ENCODE assay signal across 11 cellular contexts in the genomic region with DNA sequence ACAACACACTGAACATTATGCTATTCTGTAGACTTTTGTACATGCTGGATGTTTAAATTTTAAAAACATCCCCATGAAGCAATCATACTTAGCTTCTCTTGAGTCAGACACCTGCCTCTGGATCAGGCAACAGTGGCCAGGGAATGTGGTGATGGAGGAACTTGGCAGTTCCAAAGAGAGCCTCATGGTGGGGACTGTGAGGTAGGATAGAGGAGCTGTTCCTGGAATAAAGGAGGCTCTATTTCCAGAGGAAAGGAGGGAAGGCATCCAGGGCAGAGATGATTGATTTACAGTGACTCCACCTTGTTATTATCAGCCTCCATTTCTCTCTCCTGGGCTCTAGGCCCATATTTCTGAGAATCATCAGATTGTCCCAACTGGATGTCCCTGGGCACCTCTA. TPM values are rescaled to one million over a fixed set of nuclear protein-coding genes. Genes with fewer than 3 reads are reported as not detected.
DNase-seq lines count a peak whose midpoint lies in the region; ATAC-seq, FAIRE-seq and TF ChIP-seq lines count a peak whose summit lies in the region.
"Had no signal": no experiment of that assay in that cellular context is flagged by ENCODE, and none has a peak within 500 bp of the region (broad histone marks: within the 10 kb centered on the region; RNA-seq: fewer than 3 reads in every experiment).

No MANE protein-coding gene starts in this region.

- H3K4me3 ChIP-seq in AG04449 (ENCODE audit: low read depth, low read length) (no peak overlapping the region), liver (ENCODE audit: low read depth in 1 of 3, low read length in 3 of 3) (no peak overlapping the region)

- TF ChIP-seq CTCF in AG04449 (IDR thresholded peaks at IDR 0.05; ENCODE audit: insufficient read depth, low read length, missing control alignments) (peak; percentile 65), MCF 10A (IDR thresholded peaks at IDR 0.05; ENCODE audit: unreplicated experiment) (peak; percentile 48), liver (IDR thresholded peaks at IDR 0.05; ENCODE audit: low read depth, low read length, missing input control) (peak; percentile 64), GM13976 (IDR thresholded peaks at IDR 0.05; ENCODE audit: borderline replicate concordance, control extremely low read depth, extremely low read depth, insufficient read depth, missing control alignments) (no peak)

- TF ChIP-seq RAD21 in liver (IDR thresholded peaks at IDR 0.05) = peak; percentile 81 to 83

- in situ Hi-C loops in GM13976 (cut with MboI; ENCODE audit: low sequenced_read_pairs, unreplicated experiment) = no loop called here

- no peaks in the 10 kb centered on the region for H3K36me3 Mint-ChIP-seq in MCF 10A (ENCODE audit: insufficient read depth, unreplicated experiment)
- H3K36me3 Mint-ChIP-seq: naive B cell had no signal

- H3K27ac Mint-ChIP-seq in MCF 10A (ENCODE audit: low read depth, unreplicated experiment) = no peak overlapping the region
- H3K27ac Mint-ChIP-seq: naive B cell had no signal

- H3K36me3 ChIP-seq in liver (ENCODE audit: control insufficient read depth in 4 of 4, insufficient read depth in 3 of 4, low read depth in 1 of 4, low read length in 3 of 4) = no peaks in the 10 kb centered on the region

- peaks cover 17% of the 10 kb centered on the region for H3K4me1 Mint-ChIP-seq in MCF 10A (ENCODE audit: insufficient read depth, unreplicated experiment)
- H3K4me1 Mint-ChIP-seq: naive B cell had no signal

- no TSS peak for BruUV-seq in MCF 10A (replicated peaks; lab: Mats Ljungman, UMichigan)

- peaks cover 0 to 2% (median 0%) of the 10 kb centered on the region in 4 donors for H3K27me3 ChIP-seq in liver (ENCODE audit: control insufficient read depth in 4 of 4, insufficient read depth in 4 of 4, low read length in 3 of 4)

- CTCF ChIA-PET in AG04449 (lab: Yijun Ruan, JAX) = interaction anchor here (0.8 to 3.6 kb wide), 19 partner anchors 9 to 310 kb away, joined by 3 to 57 read pairs (median 6); partner anchors contain the start of genes ABHD17C and CEMIP
- CTCF ChIA-PET in MCF 10A (lab: Yijun Ruan, JAX) = interaction anchor here (0.7 to 2.1 kb wide), 16 partner anchors 9 to 420 kb away, joined by 3 to 13 read pairs (median 4); partner anchors contain the start of gene CEMIP

- no peaks in the 10 kb centered on the region for H3K4me1 ChIP-seq in liver (ENCODE audit: control insufficient read depth in 4 of 4, insufficient read depth in 4 of 4, low read length in 3 of 4)

- H3K9ac ChIP-seq in liver (ENCODE audit: low read depth in 1 of 2, low read length in 2 of 2) = no peak overlapping the region

- no peak for FAIRE-seq in HTR-8/SVneo (lab: Jason Lieb, UNC)

- no peak overlapping the region for H3K4me3 Mint-ChIP-seq in MCF 10A (ENCODE audit: unreplicated experiment)
- H3K4me3 Mint-ChIP-seq: naive B cell had no signal

- H3K27me3 Mint-ChIP-seq in MCF 10A (ENCODE audit: insufficient read depth, unreplicated experiment) = no peaks in the 10 kb centered on the region

- POLR2A ChIA-PET in AG04449 (lab: Yijun Ruan, JAX) = interaction anchor here (0.6 kb wide), 1 partner anchor 119 kb away, joined by 3 read pairs; the partner anchor contains the start of gene CEMIP
- POLR2A ChIA-PET in MCF 10A (lab: Yijun Ruan, JAX) = interaction anchor here (0.6 to 2.4 kb wide), 5 partner anchors 35 to 116 kb away, joined by 3 to 17 read pairs (median 3); partner anchors contain the start of gene ABHD17C

- intact Hi-C loops in MCF 10A (cut with micrococcal nuclease) (loop anchor here (1.0 to 5.0 kb wide), 4 partner anchors 37 to 311 kb away; partner anchors contain the start of genes ABHD17C and CEMIP), sciatic nerve (cut with DNase I) (no loop called here)

- ATAC-seq in GM21737 (IDR thresholded peaks at IDR 0.05; ENCODE audit: unreplicated experiment) (no peak), sciatic nerve (no peak)

- no peaks in the 10 kb centered on the region for H3K9me3 ChIP-seq in liver (ENCODE audit: control insufficient read depth in 4 of 4, low read length in 3 of 4)

- no peak overlapping the region for H3K27ac ChIP-seq in liver (ENCODE audit: low read depth in 1 of 2, low read length in 2 of 2)

- no peak for DNase-seq in AG04449 (ENCODE audit: low read depth, low spot score)
- peak; percentile 39 for DNase-seq in HTR-8/SVneo (ENCODE audit: insufficient read length, low spot score)
- DNase-seq in MCF 10A (ENCODE audit: unreplicated experiment) = peak; percentile 63
- no peak for DNase-seq in GM13976 (ENCODE audit: low spot score)
- DNase-seq in sciatic nerve (ENCODE audit: low spot score) = no peak
- no peak for DNase-seq in activated CD4-positive, alpha-beta T cell treated with anti-CD3 and anti-CD28 coated beads for 4 hours
- DNase-seq: DND-41, naive B cell, OCI-M1 had no signal

- H3K9me3 Mint-ChIP-seq in MCF 10A (ENCODE audit: unreplicated experiment) = no peaks in the 10 kb centered on the region

TF ChIP-seq in liver, 16 proteins besides CTCF, POLR2A, EP300 and RAD21:
- TF ChIP-seq FOXA2 (IDR thresholded peaks at IDR 0.05) (no peak), NR2F2 (IDR thresholded peaks at IDR 0.05) (no peak), HNF4G (IDR thresholded peaks at IDR 0.05) (no peak), RXRA (IDR thresholded peaks at IDR 0.05) (no peak), YY1 (IDR thresholded peaks at IDR 0.05) (no peak), HNF4A (conservative IDR thresholded peaks at IDR 0.05) (no peak), GABPA (IDR thresholded peaks at IDR 0.05 in 1 of 2, conservative IDR thresholded peaks at IDR 0.05 in 1 of 2) (no peak), SP1 (IDR thresholded peaks at IDR 0.05) (no peak), EGR1 (IDR thresholded peaks at IDR 0.05; ENCODE audit: low read depth in 2 of 2) (no peak), TAF1 (conservative IDR thresholded peaks at IDR 0.05) (no peak), JUND (IDR thresholded peaks at IDR 0.05) (no peak)
- TF ChIP-seq, protein P1, sequence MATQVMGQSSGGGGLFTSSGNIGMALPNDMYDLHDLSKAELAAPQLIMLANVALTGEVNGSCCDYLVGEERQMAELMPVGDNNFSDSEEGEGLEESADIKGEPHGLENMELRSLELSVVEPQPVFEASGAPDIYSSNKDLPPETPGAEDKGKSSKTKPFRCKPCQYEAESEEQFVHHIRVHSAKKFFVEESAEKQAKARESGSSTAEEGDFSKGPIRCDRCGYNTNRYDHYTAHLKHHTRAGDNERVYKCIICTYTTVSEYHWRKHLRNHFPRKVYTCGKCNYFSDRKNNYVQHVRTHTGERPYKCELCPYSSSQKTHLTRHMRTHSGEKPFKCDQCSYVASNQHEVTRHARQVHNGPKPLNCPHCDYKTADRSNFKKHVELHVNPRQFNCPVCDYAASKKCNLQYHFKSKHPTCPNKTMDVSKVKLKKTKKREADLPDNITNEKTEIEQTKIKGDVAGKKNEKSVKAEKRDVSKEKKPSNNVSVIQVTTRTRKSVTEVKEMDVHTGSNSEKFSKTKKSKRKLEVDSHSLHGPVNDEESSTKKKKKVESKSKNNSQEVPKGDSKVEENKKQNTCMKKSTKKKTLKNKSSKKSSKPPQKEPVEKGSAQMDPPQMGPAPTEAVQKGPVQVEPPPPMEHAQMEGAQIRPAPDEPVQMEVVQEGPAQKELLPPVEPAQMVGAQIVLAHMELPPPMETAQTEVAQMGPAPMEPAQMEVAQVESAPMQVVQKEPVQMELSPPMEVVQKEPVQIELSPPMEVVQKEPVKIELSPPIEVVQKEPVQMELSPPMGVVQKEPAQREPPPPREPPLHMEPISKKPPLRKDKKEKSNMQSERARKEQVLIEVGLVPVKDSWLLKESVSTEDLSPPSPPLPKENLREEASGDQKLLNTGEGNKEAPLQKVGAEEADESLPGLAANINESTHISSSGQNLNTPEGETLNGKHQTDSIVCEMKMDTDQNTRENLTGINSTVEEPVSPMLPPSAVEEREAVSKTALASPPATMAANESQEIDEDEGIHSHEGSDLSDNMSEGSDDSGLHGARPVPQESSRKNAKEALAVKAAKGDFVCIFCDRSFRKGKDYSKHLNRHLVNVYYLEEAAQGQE (IDR thresholded peaks at IDR 0.05) = no peak

RNA-seq across cellular contexts. Expression of gene ABHD17C, which starts 35.0 kb away (rescaled TPM):
- 10.1 and 11.9 TPM in 2 replicates for total RNA-seq in MCF 10A (2022)
- total RNA-seq in liver = 1 to 10 TPM in 1 of 2 donors, under 1 TPM in 1; 0.79 to 2.9 TPM
- 1 to 10 TPM; 1.0 to 3.0 TPM for polyA plus RNA-seq in liver
- total RNA-seq in sciatic nerve = 3.8 TPM

Comparison
In these comparisons a context has a peak if more than half of its experiments do, and no peak if none do; other contexts are left out.
1. DNase-seq: peak in HTR-8/SVneo (single experiment) and MCF 10A (single experiment); none in AG04449 (single experiment), GM13976 (single experiment), sciatic nerve (single experiment) and activated CD4-positive, alpha-beta T cell treated with anti-CD3 and anti-CD28 coated beads for 4 hours (0 of 2).